Comparison of ENCODE assay signal across 9 cellular contexts in the genomic region with DNA sequence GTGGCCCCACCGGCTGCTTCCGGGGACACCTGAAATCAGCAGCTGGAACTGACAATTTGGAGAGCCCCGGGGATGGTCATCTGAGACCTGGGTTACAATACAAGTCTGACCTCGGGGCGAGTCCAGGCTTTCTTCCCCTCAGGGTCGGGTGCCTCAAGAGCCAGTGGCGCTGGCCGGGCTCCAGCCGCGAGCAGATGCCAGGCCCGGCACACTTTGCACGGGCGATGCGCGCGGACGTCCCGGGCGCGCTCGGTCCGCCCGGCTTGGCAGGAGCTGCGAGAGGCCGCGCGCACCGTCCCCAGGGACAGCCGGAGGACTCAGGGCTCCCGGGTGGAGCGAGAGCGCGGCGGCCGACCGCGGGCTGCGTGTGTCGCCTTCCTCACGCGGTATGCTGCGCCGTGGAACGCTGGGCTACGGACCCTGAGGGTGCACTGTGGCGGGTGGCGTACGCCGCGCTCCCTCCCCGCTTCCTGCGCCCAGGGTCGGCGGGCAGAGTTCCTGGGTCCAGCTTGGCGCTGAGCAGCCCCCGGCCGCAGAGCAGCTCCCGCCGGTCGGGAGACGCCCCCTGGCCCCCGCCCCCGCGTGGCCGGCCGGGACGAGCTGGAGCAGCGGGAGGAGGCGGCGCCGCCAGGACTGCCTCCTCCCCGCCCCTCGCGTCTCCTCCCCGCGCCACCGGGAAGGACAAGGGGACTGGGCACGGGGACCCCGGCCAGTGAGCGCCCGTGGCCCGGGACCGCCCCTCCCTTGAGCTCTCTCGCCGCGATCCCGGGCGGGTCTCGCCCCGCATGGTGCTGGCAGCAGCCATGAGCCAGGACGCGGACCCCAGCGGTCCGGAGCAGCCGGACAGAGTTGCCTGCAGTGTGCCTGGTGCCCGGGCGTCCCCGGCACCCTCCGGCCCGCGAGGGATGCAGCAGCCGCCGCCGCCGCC. TPM values are rescaled to one million over a fixed set of nuclear protein-coding genes. Genes with fewer than 3 reads are reported as not detected.
A peak's percentile ranks its signal among the peaks of the same experiment; 100 is the strongest.
DNase-seq lines count a peak whose midpoint lies in the region; ATAC-seq and TF ChIP-seq lines count a peak whose summit lies in the region.
"Had no signal": no experiment of that assay in that cellular context is flagged by ENCODE, and none has a peak within 500 bp of the region (broad histone marks: within the 10 kb centered on the region; RNA-seq: fewer than 3 reads in every experiment).

Gene RBM20, plus strand, starts transcription at position 667 of the 928 bp plus-strand sequence. Its CDS starts 119 bp downstream, at position 786.

- peak within 1 kb of the TSS; percentile 79 to 91 (median 88) for H3K4me3 Mint-ChIP-seq in naive B cell

- H3K27ac ChIP-seq in HEK293 (ENCODE audit: extremely low read depth, low read depth, low read length) (peak within 1 kb of the TSS; percentile 86), esophagus (ENCODE audit: low read depth in 2 of 2, low read length in 1 of 2) (no peak within 1 kb of the TSS)
- H3K27ac ChIP-seq: KMS-11 had no signal

- ATAC-seq in naive B cell (ENCODE audit: low read depth in 2 of 2) = peak; percentile 65 to 69

- peaks cover 60 to 65% (median 61%) of the 10 kb centered on the region in 3 donors for H3K27me3 Mint-ChIP-seq in naive B cell

- H3K4me3 ChIP-seq in HEK293 (ENCODE audit: low read depth, low read length) (peak within 1 kb of the TSS; percentile 87), esophagus (ENCODE audit: low read depth in 1 of 2, low read length in 2 of 2) (peak within 1 kb of the TSS; percentile 55 to 58)

- peak; percentile 55; the same call in 1 of the 2 replicates for TF ChIP-seq CTCF in HEK293 (tag by site-specific recombination; IDR thresholded peaks at IDR 0.05)

- CTCF ChIA-PET in HEK293 (lab: Yijun Ruan, JAX) = interaction anchor here (0.6 to 1.8 kb wide), 7 partner anchors 8 to 455 kb away, joined by 3 to 10 read pairs (median 4); no protein-coding TSS in a partner anchor

- H3K4me1 ChIP-seq in HEK293 (ENCODE audit: control insufficient read depth, insufficient read depth, low read length) = peaks cover 44% of the 10 kb centered on the region
- H3K4me1 ChIP-seq in esophagus (ENCODE audit: control insufficient read depth in 2 of 2, insufficient read depth in 2 of 2, low read length in 1 of 2) = peaks cover 4 to 6% of the 10 kb centered on the region in 2 donors

- no peaks in the 10 kb centered on the region for H3K36me3 ChIP-seq in HEK293 (ENCODE audit: control insufficient read depth in 2 of 2, insufficient read depth in 1 of 2, low read length in 2 of 2)
- H3K36me3 ChIP-seq in esophagus (ENCODE audit: control insufficient read depth in 2 of 2, insufficient read depth in 2 of 2, low read length in 1 of 2) = no peaks in the 10 kb centered on the region

- DNase-seq in COLO668 (lab: John Stamatoyannopoulos, UW; ENCODE audit: unreplicated experiment) (peak; percentile 75), naive B cell (no peak), LoVo (ENCODE audit: low spot score) (no peak), mucosa of gallbladder (ENCODE audit: low spot score) (no peak), NOMO-1 treated with dmso at 0.1 percent for 144 hours (lab: John Stamatoyannopoulos, UW; ENCODE audit: unreplicated experiment) (no peak)
- peak; percentile 31 for DNase-seq in activated CD4-positive, alpha-beta T cell treated with anti-CD3 and anti-CD28 coated beads for 48 hours

- peaks cover 9 to 16% of the 10 kb centered on the region in 2 donors for H3K27me3 ChIP-seq in esophagus (ENCODE audit: control insufficient read depth in 1 of 2, insufficient read depth in 2 of 2, low read length in 2 of 2)

- peak within 1 kb of the TSS in 1 of 6 donors; percentile 47 for H3K27ac Mint-ChIP-seq in naive B cell

- H3K4me1 Mint-ChIP-seq in naive B cell = peaks cover 18 to 31% (median 19%) of the 10 kb centered on the region in 3 donors

- peaks cover 0 to 2% (median 0%) of the 10 kb centered on the region in 7 donors for H3K9me3 Mint-ChIP-seq in naive B cell

- peaks cover 4 to 7% of the 10 kb centered on the region in 2 donors for H3K36me3 Mint-ChIP-seq in naive B cell

- H3K9me3 ChIP-seq in HEK293 (ENCODE audit: control insufficient read depth, insufficient read depth, low read depth, low read length) = no peaks in the 10 kb centered on the region
- no peaks in the 10 kb centered on the region for H3K9me3 ChIP-seq in esophagus (ENCODE audit: control insufficient read depth in 2 of 2, insufficient read depth in 1 of 2, low read depth in 1 of 2, low read length in 1 of 2)

- WGBS in esophagus, 2 donors = 1% methylated on average over 59 to 105 of the region's 105 CpGs

- POLR2A ChIA-PET in HEK293 (lab: Yijun Ruan, JAX) = interaction anchor here (0.9 to 1.3 kb wide), 6 partner anchors 14 to 339 kb away, joined by 3 to 6 read pairs (median 4); partner anchors contain the start of gene SMNDC1

TF ChIP-seq in HEK293, 187 proteins besides CTCF, POLR2A, EP300 and RAD21 (continues in another document):
- TF ChIP-seq ZFHX2 (tag by site-specific recombination; conservative IDR thresholded peaks at IDR 0.05) = peak; percentile 77
- TF ChIP-seq WT1 (tag by site-specific recombination; IDR thresholded peaks at IDR 0.05) = peak; percentile 38; the same call in 1 of the 2 replicates
- TF ChIP-seq, protein P1, sequence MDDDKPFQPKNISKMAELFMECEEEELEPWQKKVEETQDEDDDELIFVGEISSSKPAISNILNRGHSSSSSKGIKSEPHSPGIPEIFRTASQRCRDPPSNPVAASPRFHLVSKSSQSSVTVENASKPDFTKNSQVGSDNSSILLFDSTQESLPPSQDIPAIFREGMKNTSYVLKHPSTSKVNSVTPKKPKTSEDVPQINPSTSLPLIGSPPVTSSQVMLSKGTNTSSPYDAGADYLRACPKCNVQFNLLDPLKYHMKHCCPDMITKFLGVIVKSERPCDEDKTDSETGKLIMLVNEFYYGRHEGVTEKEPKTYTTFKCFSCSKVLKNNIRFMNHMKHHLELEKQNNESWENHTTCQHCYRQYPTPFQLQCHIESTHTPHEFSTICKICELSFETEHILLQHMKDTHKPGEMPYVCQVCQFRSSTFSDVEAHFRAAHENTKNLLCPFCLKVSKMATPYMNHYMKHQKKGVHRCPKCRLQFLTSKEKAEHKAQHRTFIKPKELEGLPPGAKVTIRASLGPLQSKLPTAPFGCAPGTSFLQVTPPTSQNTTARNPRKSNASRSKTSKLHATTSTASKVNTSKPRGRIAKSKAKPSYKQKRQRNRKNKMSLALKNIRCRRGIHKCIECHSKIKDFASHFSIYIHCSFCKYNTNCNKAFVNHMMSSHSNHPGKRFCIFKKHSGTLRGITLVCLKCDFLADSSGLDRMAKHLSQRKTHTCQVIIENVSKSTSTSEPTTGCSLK (tag by site-specific recombination; IDR thresholded peaks at IDR 0.05) = no peak
- TF ChIP-seq SP3 (tag by site-specific recombination; IDR thresholded peaks at IDR 0.05) = peak; percentile 78; the same call in 1 of the 2 replicates
- TF ChIP-seq ZBTB26 (tag by site-specific recombination; optimal IDR thresholded peaks at IDR 0.05) = peak; percentile 95
- peak; percentile 77 for TF ChIP-seq KLF10 (tag by site-specific recombination; IDR thresholded peaks at IDR 0.05)
- TF ChIP-seq, protein P2, sequence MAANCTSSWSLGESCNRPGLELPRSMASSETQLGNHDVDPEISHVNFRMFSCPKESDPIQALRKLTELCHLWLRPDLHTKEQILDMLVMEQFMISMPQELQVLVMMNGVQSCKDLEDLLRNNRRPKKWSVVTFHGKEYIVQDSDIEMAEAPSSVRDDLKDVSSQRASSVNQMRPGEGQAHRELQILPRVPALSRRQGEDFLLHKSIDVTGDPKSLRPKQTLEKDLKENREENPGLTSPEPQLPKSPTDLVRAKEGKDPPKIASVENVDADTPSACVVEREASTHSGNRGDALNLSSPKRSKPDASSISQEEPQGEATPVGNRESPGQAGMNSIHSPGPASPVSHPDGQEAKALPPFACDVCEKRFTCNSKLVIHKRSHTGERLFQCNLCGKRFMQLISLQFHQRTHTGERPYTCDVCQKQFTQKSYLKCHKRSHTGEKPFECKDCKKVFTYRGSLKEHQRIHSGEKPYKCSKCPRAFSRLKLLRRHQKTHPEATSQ (tag by site-specific recombination; IDR thresholded peaks at IDR 0.05) = 0 out of 2 replicates have a peak, but pooled peaks have one; percentile 26
- TF ChIP-seq ZNF394 (tag by site-specific recombination; IDR thresholded peaks at IDR 0.05; ENCODE audit: borderline replicate concordance) = peak; percentile 29; the same call in 1 of the 2 replicates
- TF ChIP-seq ZBTB44 (tag by site-specific recombination; IDR thresholded peaks at IDR 0.05) = no peak
- no peak for TF ChIP-seq ZNF677 (tag by site-specific recombination; IDR thresholded peaks at IDR 0.05)
- TF ChIP-seq ZFP3 (tag by site-specific recombination; IDR thresholded peaks at IDR 0.05; ENCODE audit: low read depth) = no peak
- peak; percentile 22; the same call in 1 of the 2 replicates for TF ChIP-seq ZXDB (tag by site-specific recombination; IDR thresholded peaks at IDR 0.05)
- TF ChIP-seq ZNF335 (tag by site-specific recombination; conservative IDR thresholded peaks at IDR 0.05) = peak; percentile 70
- TF ChIP-seq GLIS2 (tag by site-specific recombination; IDR thresholded peaks at IDR 0.05) = peak; percentile 78
- no peak for TF ChIP-seq ZNF169 (tag by site-specific recombination; IDR thresholded peaks at IDR 0.05)

RNA-seq across cellular contexts. Expression of gene RBM20, which starts in this region (rescaled TPM):
- polyA plus RNA-seq in esophagus (1 to 10 TPM; 2.7 to 7.2 TPM), naive B cell (ENCODE audit: low read depth in 6 of 6) (under 1 TPM in 1 of 6 donors, not detected in 5; 0.05 TPM)
- total RNA-seq in mucosa of gallbladder = 1.4 TPM

Comparison
In these comparisons a context has a peak if more than half of its experiments do, and no peak if none do; other contexts are left out.
1. Peak in ATAC-seq in naive B cell; RNA of the gene not detected or under 1 TPM.
2. DNase-seq: peak in COLO668 (single experiment) and activated CD4-positive, alpha-beta T cell treated with anti-CD3 and anti-CD28 coated beads for 48 hours (single experiment); none in naive B cell (single experiment), LoVo (single experiment), mucosa of gallbladder (single experiment) and NOMO-1 treated with dmso at 0.1 percent for 144 hours (single experiment).